In genomic region chr11:12901272-12901671, GRCh38 we compare ENCODE assay signal across 13 cellular contexts.
A peak's percentile ranks its signal among the peaks of the same experiment; 100 is the strongest.
DNase-seq lines count a peak whose midpoint lies in the region; ATAC-seq, FAIRE-seq and TF ChIP-seq lines count a peak whose summit lies in the region.
"Had no signal": no experiment of that assay in that cellular context is flagged by ENCODE, and none has a peak within 500 bp of the region (broad histone marks: within the 10 kb centered on the region; RNA-seq: fewer than 3 reads in every experiment).

No MANE protein-coding gene starts in this region.

- no peak for TF ChIP-seq EP300 in suprapubic skin (IDR thresholded peaks at IDR 0.05)

- no peak for FAIRE-seq in RCC 7860 (lab: Jason Lieb, UNC)
- FAIRE-seq: colon had no signal

- H3K9me3 ChIP-seq in liver (ENCODE audit: control insufficient read depth in 4 of 4, low read length in 3 of 4) (no peaks in the 10 kb centered on the region), suprapubic skin (no peaks in the 10 kb centered on the region)
- H3K9me3 ChIP-seq: transverse colon had no signal

- no peak overlapping the region for H3K9ac ChIP-seq in liver (ENCODE audit: low read depth in 1 of 2, low read length in 2 of 2)

- no peaks in the 10 kb centered on the region for H3K27me3 ChIP-seq in liver (ENCODE audit: control insufficient read depth in 4 of 4, insufficient read depth in 4 of 4, low read length in 3 of 4)
- no peaks in the 10 kb centered on the region for H3K27me3 ChIP-seq in suprapubic skin
- H3K27me3 ChIP-seq: transverse colon had no signal

- ATAC-seq in HG02759 (IDR thresholded peaks at IDR 0.05; ENCODE audit: unreplicated experiment) (peak; percentile 58), esophagus mucosa (no peak), Right ventricle myocardium superior (ENCODE audit: poor library complexity) (no peak)

- TF ChIP-seq CTCF in liver (IDR thresholded peaks at IDR 0.05; ENCODE audit: low read depth, low read length, missing input control) (no peak), suprapubic skin (IDR thresholded peaks at IDR 0.05) (no peak)

- intact Hi-C loops in Right ventricle myocardium superior (cut with DNase I): no loop called here

- no peak for TF ChIP-seq POLR2A in suprapubic skin (IDR thresholded peaks at IDR 0.05)

- in situ Hi-C loops in Caki2 (cut with HindIII; ENCODE audit: low pct_unique_long_range_greater_than_20kb, low sequenced_read_pairs): no loop called here

- peaks cover 0 to 3% (median 0%) of the 10 kb centered on the region in 4 donors for H3K4me1 ChIP-seq in liver (ENCODE audit: control insufficient read depth in 4 of 4, insufficient read depth in 4 of 4, low read length in 3 of 4)
- H3K4me1 ChIP-seq in suprapubic skin: no peaks in the 10 kb centered on the region

- H3K27ac ChIP-seq in liver (ENCODE audit: low read depth in 1 of 2, low read length in 2 of 2): peak overlapping the region; percentile 21 to 35
- no peak overlapping the region for H3K27ac ChIP-seq in suprapubic skin
- H3K27ac ChIP-seq: transverse colon had no signal

- 89% methylated on average over 1 of the region's 1 CpG for WGBS in liver
- WGBS in suprapubic skin: 83% methylated on average over 1 of the region's 1 CpG

- H3K4me3 ChIP-seq in liver (ENCODE audit: low read depth in 1 of 3, low read length in 3 of 3) (no peak overlapping the region), suprapubic skin (no peak overlapping the region)
- H3K4me3 ChIP-seq: transverse colon had no signal

- TF ChIP-seq RAD21 in liver (IDR thresholded peaks at IDR 0.05): no peak

- DNase-seq in Caki2 (ENCODE audit: low read depth): peak; percentile 30
- DNase-seq in RCC 7860 (ENCODE audit: low spot score): peak; percentile 20
- DNase-seq in NK-92 treated with Interleukin-12 subunit alpha and Interleukin-12 subunit beta, amount 100 ng/mL, for 24 hours (lab: John Stamatoyannopoulos, UW): no peak
- DNase-seq in Right ventricle myocardium superior: no peak
- no peak for DNase-seq in suprapubic skin (ENCODE audit: low spot score in 2 of 2)
- DNase-seq: activated naive CD8-positive, alpha-beta T cell treated with anti-CD3 and anti-CD28 coated beads for 36 hours; DMS 273 treated with DMSO at 0.1 percent for 48 hours; occipital lobe; transverse colon had no signal

- H3K36me3 ChIP-seq in liver (ENCODE audit: control insufficient read depth in 4 of 4, insufficient read depth in 3 of 4, low read depth in 1 of 4, low read length in 3 of 4) (peaks cover 4 to 19% (median 8%) of the 10 kb centered on the region in 4 donors), suprapubic skin (peaks cover 20% of the 10 kb centered on the region)

TF ChIP-seq in liver, 16 proteins besides CTCF, POLR2A, EP300 and RAD21:
- TF ChIP-seq REST (IDR thresholded peaks at IDR 0.05) (no peak), EGR1 (IDR thresholded peaks at IDR 0.05; ENCODE audit: low read depth in 2 of 2) (no peak), ATF3 (IDR thresholded peaks at IDR 0.05) (no peak), HNF4G (IDR thresholded peaks at IDR 0.05) (no peak), SP1 (IDR thresholded peaks at IDR 0.05) (no peak), JUND (IDR thresholded peaks at IDR 0.05) (no peak), NR2F2 (IDR thresholded peaks at IDR 0.05) (no peak), FOXA1 (IDR thresholded peaks at IDR 0.05) (no peak)
TF ChIP-seq in liver: peak in this region for 0.

Comparison
In these comparisons a context has a peak if more than half of its experiments do, and no peak if none do; other contexts are left out.
1. DNase-seq: peak in Caki2 (single experiment) and RCC 7860 (single experiment); none in NK-92 treated with Interleukin-12 subunit alpha and Interleukin-12 subunit beta, amount 100 ng/mL, for 24 hours (single experiment), Right ventricle myocardium superior (single experiment) and suprapubic skin (0 of 2).